In genomic region chr11:65817815-65818680, GRCh38 we compare ENCODE assay signal across 2 cellular contexts.
TF ChIP-seq lines count a peak whose summit lies in the region.

No MANE protein-coding gene starts in this region.

TF ChIP-seq in HCT116, 20 proteins besides CTCF, POLR2A, EP300 and RAD21:
- TF ChIP-seq SP1 (IDR thresholded peaks at IDR 0.05; ENCODE audit: low read depth) (peak; percentile 27; the same call in 1 of the 2 replicates), POLR2AphosphoS5 (IDR thresholded peaks at IDR 0.05; ENCODE audit: low read depth, low read length) (peak; percentile 31), SIN3A (IDR thresholded peaks at IDR 0.05; ENCODE audit: low read depth) (peak; percentile 41; the same call in 1 of the 2 replicates), MAX (IDR thresholded peaks at IDR 0.05) (peak; percentile 86), TCF7L2 (IDR thresholded peaks at IDR 0.05; ENCODE audit: borderline replicate concordance, extremely low read depth, insufficient read depth, insufficient read length) (no peak), CBX3 (IDR thresholded peaks at IDR 0.05; ENCODE audit: low read depth) (peak; percentile 98), EGR1 (IDR thresholded peaks at IDR 0.05; ENCODE audit: low read depth) (no peak)

TF ChIP-seq in SK-N-SH, 30 proteins besides CTCF, POLR2A, EP300 and RAD21:
- TF ChIP-seq EZH2phosphoT487 (IDR thresholded peaks at IDR 0.05; ENCODE audit: borderline replicate concordance, low read depth), result no peak
- no peak for TF ChIP-seq FOSL2 (IDR thresholded peaks at IDR 0.05; ENCODE audit: borderline replicate concordance, low read depth)
- TF ChIP-seq MEF2A (IDR thresholded peaks at IDR 0.05; ENCODE audit: borderline replicate concordance, low read depth), result no peak
- peak; percentile 28; the same call in 1 of the 2 replicates for TF ChIP-seq REST (IDR thresholded peaks at IDR 0.05; ENCODE audit: low read depth, low read length)
- TF ChIP-seq GATA2 (CRISPR knock-in tag; IDR thresholded peaks at IDR 0.05), result no peak
- TF ChIP-seq ELF1 (IDR thresholded peaks at IDR 0.05), result no peak
- peak; percentile 43; the same call in 1 of the 2 replicates for TF ChIP-seq USF1 (IDR thresholded peaks at IDR 0.05; ENCODE audit: borderline replicate concordance, low read depth)
- TF ChIP-seq TEAD4 (IDR thresholded peaks at IDR 0.05; ENCODE audit: borderline replicate concordance, insufficient read depth), result no peak
- no peak for TF ChIP-seq FOXM1 (IDR thresholded peaks at IDR 0.05; ENCODE audit: low read depth)
- no peak for TF ChIP-seq SIN3A (IDR thresholded peaks at IDR 0.05; ENCODE audit: borderline replicate concordance, low read depth, low read length)
- TF ChIP-seq PBX3 (IDR thresholded peaks at IDR 0.05), result no peak
- TF ChIP-seq RXRA (IDR thresholded peaks at IDR 0.05; ENCODE audit: borderline replicate concordance, low read depth), result no peak
- 0 out of 2 replicates have a peak, but pooled peaks have one; percentile 13 for TF ChIP-seq POLR2AphosphoS5 (IDR thresholded peaks at IDR 0.05; ENCODE audit: low read depth, low read length)
- TF ChIP-seq RFX5 (IDR thresholded peaks at IDR 0.05; ENCODE audit: low read length), result peak; percentile 9; the same call in 1 of the 2 replicates
- peak; percentile 90 for TF ChIP-seq RCOR1 (IDR thresholded peaks at IDR 0.05; ENCODE audit: low read length)
- TF ChIP-seq FOXJ3 (CRISPR knock-in tag; IDR thresholded peaks at IDR 0.05), result peak; percentile 21; the same call in 1 of the 2 replicates
- peak; percentile 92 for TF ChIP-seq SMC3 (IDR thresholded peaks at IDR 0.05; ENCODE audit: low read depth, low read length)
- TF ChIP-seq JUND (IDR thresholded peaks at IDR 0.05), result no peak
- TF ChIP-seq USF2 (IDR thresholded peaks at IDR 0.05; ENCODE audit: borderline replicate concordance, low read depth, low read length), result no peak
- TF ChIP-seq IRF3 (IDR thresholded peaks at IDR 0.05; ENCODE audit: low read depth, low read length), result no peak
- TF ChIP-seq GABPA (IDR thresholded peaks at IDR 0.05; ENCODE audit: low read depth), result no peak
- TF ChIP-seq CHD2 (IDR thresholded peaks at IDR 0.05; ENCODE audit: low read length, partially characterized antibody), result no peak
- TF ChIP-seq MAX (IDR thresholded peaks at IDR 0.05; ENCODE audit: low read depth), result peak; percentile 83
- peak; percentile 79 for TF ChIP-seq MXI1 (IDR thresholded peaks at IDR 0.05; ENCODE audit: low read depth, low read length)
- no peak for TF ChIP-seq NRF1 (IDR thresholded peaks at IDR 0.05; ENCODE audit: low read depth, low read length)
- TF ChIP-seq TCF12 (IDR thresholded peaks at IDR 0.05), result peak; percentile 12; the same call in 1 of the 2 replicates
- no peak for TF ChIP-seq YY1 (IDR thresholded peaks at IDR 0.05; ENCODE audit: low read depth)
- no peak for TF ChIP-seq TAF1 (IDR thresholded peaks at IDR 0.05; ENCODE audit: borderline replicate concordance, low read depth, low read length)
- TF ChIP-seq NFIC (IDR thresholded peaks at IDR 0.05; ENCODE audit: borderline replicate concordance), result no peak
- no peak for TF ChIP-seq ZBTB33 (IDR thresholded peaks at IDR 0.05; ENCODE audit: borderline replicate concordance, low read depth)
